ENCODE assay signal across 17 cellular contexts in genomic region chr14:58960945-58961731, GRCh38.
DNase-seq lines count a peak whose midpoint lies in the region; ATAC-seq and TF ChIP-seq lines count a peak whose summit lies in the region.
"Had no signal": no experiment of that assay in that cellular context is flagged by ENCODE, and none has a peak within 500 bp of the region (broad histone marks: within the 10 kb centered on the region; RNA-seq: fewer than 3 reads in every experiment).

No MANE protein-coding gene starts in this region.

- peaks cover 3% of the 10 kb centered on the region for H3K27me3 Mint-ChIP-seq in nephron (ENCODE audit: low read depth)
- no peaks in the 10 kb centered on the region for H3K27me3 Mint-ChIP-seq in CD8-positive, alpha-beta memory T cell
- H3K27me3 Mint-ChIP-seq: CD4-positive, CD25-positive, alpha-beta regulatory T cell had no signal

- WGBS in testis, 2 donors, result 50 to 54% methylated on average over 6 of the region's 6 CpGs

- peak; percentile 69 for ATAC-seq in Right ventricle myocardium superior (ENCODE audit: poor library complexity)

- POLR2A ChIA-PET in CD8-positive, alpha-beta memory T cell (lab: Charles Lee), result no interaction called here

- no peaks in the 10 kb centered on the region for H3K36me3 Mint-ChIP-seq in nephron (ENCODE audit: low read depth)
- H3K36me3 Mint-ChIP-seq in CD8-positive, alpha-beta memory T cell, result no peaks in the 10 kb centered on the region
- H3K36me3 Mint-ChIP-seq: CD4-positive, CD25-positive, alpha-beta regulatory T cell had no signal

- H3K4me1 ChIP-seq in right atrium auricular region (no peaks in the 10 kb centered on the region), testis (no peaks in the 10 kb centered on the region)
- no peaks in the 10 kb centered on the region for H3K4me1 ChIP-seq in CD8-positive, alpha-beta memory T cell (ENCODE audit: insufficient read depth, low read length)

- in situ Hi-C loops in astrocyte of the spinal cord (cut with HindIII; ENCODE audit: low sequenced_read_pairs), result no loop called here

- TF ChIP-seq CTCF in right atrium auricular region (IDR thresholded peaks at IDR 0.05), result no peak
- TF ChIP-seq CTCF in astrocyte of the spinal cord (IDR thresholded peaks at IDR 0.05; ENCODE audit: low read depth, low read length), result no peak
- TF ChIP-seq CTCF in nephron (IDR thresholded peaks at IDR 0.05; ENCODE audit: unreplicated experiment in 3 of 3), result no peak
- no peak for TF ChIP-seq CTCF in testis (IDR thresholded peaks at IDR 0.05)

- DNase-seq in Right ventricle myocardium superior, result peak; percentile 37
- no peak for DNase-seq in right atrium auricular region (ENCODE audit: low spot score)
- DNase-seq in astrocyte of the spinal cord (ENCODE audit: low read depth, low spot score), result peak; percentile 6
- peak; percentile 58 for DNase-seq in testis
- DNase-seq in dermis blood vessel endothelial cell, result no peak
- no peak for DNase-seq in CD8-positive, alpha-beta memory T cell
- DNase-seq: 8988T; ACHN; Calu3; CD4-positive, CD25-positive, alpha-beta regulatory T cell; DMS 273 treated with DMSO at 0.1 percent for 48 hours; HCEC 1CT; HFFc6; IMR-90 had no signal

- H3K27ac Mint-ChIP-seq in nephron, result peak overlapping the region in 2 of 3 experiments; percentile 85 to 94
- H3K27ac Mint-ChIP-seq in CD8-positive, alpha-beta memory T cell, result no peak overlapping the region
- H3K27ac Mint-ChIP-seq: CD4-positive, CD25-positive, alpha-beta regulatory T cell; HFFc6 had no signal

- H3K9me3 Mint-ChIP-seq in nephron, result peaks cover 11% of the 10 kb centered on the region
- peaks cover 2 to 5% (median 3%) of the 10 kb centered on the region in 5 donors for H3K9me3 Mint-ChIP-seq in CD8-positive, alpha-beta memory T cell

- H3K27ac ChIP-seq in right atrium auricular region, result no peak overlapping the region
- no peak overlapping the region for H3K27ac ChIP-seq in testis
- H3K27ac ChIP-seq in CD8-positive, alpha-beta memory T cell (ENCODE audit: low read depth, low read length), result no peak overlapping the region
- H3K27ac ChIP-seq: BLaER1 treated with 17β-estradiol and CSF1 and Interleukin-3, amounts not matched to agents 10 nM and 100 nM; HL-60 had no signal

- H3K27me3 ChIP-seq in right atrium auricular region (no peaks in the 10 kb centered on the region), testis (no peaks in the 10 kb centered on the region)
- H3K27me3 ChIP-seq in CD8-positive, alpha-beta memory T cell (ENCODE audit: insufficient read depth, low read length, poor library complexity, severe bottlenecking), result no peaks in the 10 kb centered on the region
- H3K27me3 ChIP-seq: BLaER1 treated with 17β-estradiol and CSF1 and Interleukin-3, amounts not matched to agents 10 nM and 100 nM had no signal

- peaks cover 21% of the 10 kb centered on the region for H3K4me1 Mint-ChIP-seq in nephron
- no peaks in the 10 kb centered on the region for H3K4me1 Mint-ChIP-seq in CD8-positive, alpha-beta memory T cell
- H3K4me1 Mint-ChIP-seq: CD4-positive, CD25-positive, alpha-beta regulatory T cell had no signal

- H3K36me3 ChIP-seq in right atrium auricular region (no peaks in the 10 kb centered on the region), testis (ENCODE audit: low read depth, missing control alignments) (no peaks in the 10 kb centered on the region)
- no peaks in the 10 kb centered on the region for H3K36me3 ChIP-seq in CD8-positive, alpha-beta memory T cell (ENCODE audit: insufficient read depth, low read length)
- H3K36me3 ChIP-seq: BLaER1 treated with 17β-estradiol and CSF1 and Interleukin-3, amounts not matched to agents 10 nM and 100 nM had no signal

- no peak for TF ChIP-seq POLR2A in testis (IDR thresholded peaks at IDR 0.05)

- H3K9me3 ChIP-seq in right atrium auricular region (no peaks in the 10 kb centered on the region), testis (no peaks in the 10 kb centered on the region)
- H3K9me3 ChIP-seq in CD8-positive, alpha-beta memory T cell (ENCODE audit: low read length), result no peaks in the 10 kb centered on the region

- CTCF ChIA-PET in CD8-positive, alpha-beta memory T cell (lab: Charles Lee), result no interaction called here

- intact Hi-C loops in Right ventricle myocardium superior (cut with DNase I), result no loop called here
- intact Hi-C loops in testis (cut with DNase I; ENCODE audit: low total_unique reads), result no loop called here

- H3K4me3 ChIP-seq in right atrium auricular region (no peak overlapping the region), astrocyte of the spinal cord (ENCODE audit: low read depth, low read length) (no peak overlapping the region), testis (no peak overlapping the region)
- H3K4me3 ChIP-seq in CD8-positive, alpha-beta memory T cell (ENCODE audit: low read length), result no peak overlapping the region
- H3K4me3 ChIP-seq: BLaER1 treated with 17β-estradiol and CSF1 and Interleukin-3, amounts not matched to agents 10 nM and 100 nM had no signal

- H3K4me3 Mint-ChIP-seq in nephron, result no peak overlapping the region
- no peak overlapping the region for H3K4me3 Mint-ChIP-seq in CD8-positive, alpha-beta memory T cell
- H3K4me3 Mint-ChIP-seq: CD4-positive, CD25-positive, alpha-beta regulatory T cell; HFFc6 had no signal

Comparison
In these comparisons a context has a peak if more than half of its experiments do, and no peak if none do; other contexts are left out.
1. DNase-seq: peak in Right ventricle myocardium superior (single experiment), astrocyte of the spinal cord (single experiment) and testis (single experiment); none in right atrium auricular region (single experiment), dermis blood vessel endothelial cell (single experiment) and CD8-positive, alpha-beta memory T cell (0 of 5).
2. H3K27ac Mint-ChIP-seq: peak in nephron (2 of 3); none in CD8-positive, alpha-beta memory T cell (0 of 8).